8 cellular contexts compared by ENCODE assay signal in the genomic region with DNA sequence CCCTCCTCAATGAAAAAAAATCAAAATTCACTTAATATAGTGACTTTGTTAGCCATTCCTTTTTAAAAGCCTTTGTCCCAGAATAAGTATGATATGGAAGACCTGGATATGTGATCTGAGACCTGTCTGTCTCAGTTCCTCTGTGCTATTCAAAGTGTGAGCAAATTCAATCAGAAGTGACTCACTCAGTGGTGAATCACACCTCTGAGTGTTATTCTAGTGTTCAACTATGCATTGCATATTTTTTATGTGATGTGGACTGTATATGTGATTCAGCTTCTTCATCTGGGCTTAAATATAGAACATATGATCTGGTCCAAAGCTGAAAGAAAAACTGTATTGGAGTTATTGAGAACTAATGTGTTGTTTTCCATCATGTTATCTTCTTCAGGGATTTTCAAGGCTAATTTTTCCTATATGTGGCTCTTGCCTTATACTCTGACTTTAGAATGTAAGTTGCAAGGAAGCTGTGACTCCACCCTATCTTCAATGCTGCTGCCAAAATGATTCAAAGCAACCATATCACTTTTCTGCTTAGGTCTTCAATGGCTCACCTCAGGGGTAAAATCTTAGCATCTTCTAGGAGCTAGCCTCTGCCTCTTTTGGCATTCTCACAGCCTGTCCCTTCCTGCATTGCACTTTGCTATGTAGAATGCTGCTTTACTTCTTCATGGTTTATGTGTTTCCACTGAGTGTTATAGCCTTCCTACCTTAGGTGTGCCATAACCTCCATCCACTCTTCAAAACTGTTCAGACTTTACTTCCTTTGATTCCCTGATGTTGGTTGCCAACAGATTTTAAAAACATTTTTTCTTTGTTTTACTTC.
DNase-seq lines count a peak whose midpoint lies in the region; ATAC-seq and TF ChIP-seq lines count a peak whose summit lies in the region.

No MANE protein-coding gene starts in this region.

- H3K36me3 ChIP-seq in SJSA1 = no peaks in the 10 kb centered on the region

- no peak for TF ChIP-seq CTCF in AG04449 (IDR thresholded peaks at IDR 0.05; ENCODE audit: insufficient read depth, low read length, missing control alignments)
- no peak for TF ChIP-seq CTCF in CD4-positive, alpha-beta T cell (IDR thresholded peaks at IDR 0.05)

- intact Hi-C loops in CD4-positive, alpha-beta T cell (cut with DNase I, micrococcal nuclease) = loop anchor here in 1 of 2 experiments (10.0 kb wide), 1 partner anchor 214 kb away; no protein-coding TSS in a partner anchor

- CTCF ChIA-PET in AG04449 (lab: Yijun Ruan, JAX) = interaction anchor here (0.7 to 7.1 kb wide), 40 partner anchors 8 to 867 kb away, joined by 3 to 403 read pairs (median 4); no protein-coding TSS in a partner anchor
- CTCF ChIA-PET in CD4-positive, alpha-beta T cell (lab: Charles Lee) = interaction anchor here (0.9 kb wide), 1 partner anchor 10 kb away, joined by 3 read pairs; no protein-coding TSS in a partner anchor

- H3K9me3 Mint-ChIP-seq in CD4-positive, alpha-beta T cell = no peaks in the 10 kb centered on the region
- no peaks in the 10 kb centered on the region for H3K9me3 Mint-ChIP-seq in naive thymus-derived CD8-positive, alpha-beta T cell

- ATAC-seq in GM21515 (IDR thresholded peaks at IDR 0.05; ENCODE audit: unreplicated experiment) (peak; percentile 41), GM19395 (IDR thresholded peaks at IDR 0.05; ENCODE audit: unreplicated experiment) (no peak), GM19397 (IDR thresholded peaks at IDR 0.05; ENCODE audit: unreplicated experiment) (no peak)
- no peak for ATAC-seq in CD4-positive, alpha-beta T cell (ENCODE audit: poor library complexity)
- ATAC-seq in naive thymus-derived CD8-positive, alpha-beta T cell = no peak

- POLR2A ChIA-PET in AG04449 (lab: Yijun Ruan, JAX) = interaction anchor here (1.7 kb wide), 1 partner anchor 74 kb away, joined by 5 read pairs; no protein-coding TSS in a partner anchor
- POLR2A ChIA-PET in CD4-positive, alpha-beta T cell (lab: Charles Lee) = no interaction called here
- POLR2A ChIA-PET in naive thymus-derived CD8-positive, alpha-beta T cell (lab: Charles Lee) = no interaction called here

- H3K36me3 Mint-ChIP-seq in CD4-positive, alpha-beta T cell (ENCODE audit: low read depth) = no peaks in the 10 kb centered on the region
- H3K36me3 Mint-ChIP-seq in naive thymus-derived CD8-positive, alpha-beta T cell = no peaks in the 10 kb centered on the region

- peaks cover 20% of the 10 kb centered on the region for H3K27me3 Mint-ChIP-seq in CD4-positive, alpha-beta T cell
- H3K27me3 Mint-ChIP-seq in naive thymus-derived CD8-positive, alpha-beta T cell = peaks cover 2 to 29% (median 10%) of the 10 kb centered on the region in 5 donors

- H3K4me3 ChIP-seq in AG04449 (ENCODE audit: low read depth, low read length) (no peak overlapping the region), SJSA1 (no peak overlapping the region)

- no peak overlapping the region for H3K27ac Mint-ChIP-seq in CD4-positive, alpha-beta T cell
- no peak overlapping the region for H3K27ac Mint-ChIP-seq in naive thymus-derived CD8-positive, alpha-beta T cell

- H3K9me3 ChIP-seq in SJSA1 (replicated peaks) = no peaks in the 10 kb centered on the region
- H3K9me3 ChIP-seq in CD4-positive, alpha-beta T cell (ENCODE audit: control insufficient read depth, low read length) = no peaks in the 10 kb centered on the region

- DNase-seq in AG04449 (ENCODE audit: low read depth, low spot score) = peak; percentile 63
- peak in 1 of 2 experiments; percentile 74 for DNase-seq in SJSA1 (ENCODE audit: low read depth in 1 of 2, low spot score in 2 of 2)
- DNase-seq in hepatic stellate cell (ENCODE audit: low spot score) = peak; percentile 17
- no peak for DNase-seq in CD4-positive, alpha-beta T cell
- DNase-seq in naive thymus-derived CD8-positive, alpha-beta T cell = no peak

- H3K27ac ChIP-seq in SJSA1 = peak overlapping the region; percentile 44
- H3K27ac ChIP-seq in CD4-positive, alpha-beta T cell (ENCODE audit: low read depth, low read length) = no peak overlapping the region

- H3K4me3 Mint-ChIP-seq in CD4-positive, alpha-beta T cell = no peak overlapping the region
- no peak overlapping the region for H3K4me3 Mint-ChIP-seq in naive thymus-derived CD8-positive, alpha-beta T cell

- H3K4me1 ChIP-seq in SJSA1 (replicated peaks) = peaks cover 20% of the 10 kb centered on the region

- H3K27me3 ChIP-seq in SJSA1 (replicated peaks) = no peaks in the 10 kb centered on the region
- H3K27me3 ChIP-seq in CD4-positive, alpha-beta T cell (ENCODE audit: control insufficient read depth, insufficient read depth, low read length) = no peaks in the 10 kb centered on the region

- H3K4me1 Mint-ChIP-seq in CD4-positive, alpha-beta T cell (ENCODE audit: low read depth) = no peaks in the 10 kb centered on the region
- H3K4me1 Mint-ChIP-seq in naive thymus-derived CD8-positive, alpha-beta T cell = no peaks in the 10 kb centered on the region

Comparison
In these comparisons a context has a peak if more than half of its experiments do, and no peak if none do; other contexts are left out.
1. DNase-seq: peak in AG04449 (single experiment) and hepatic stellate cell (single experiment); none in CD4-positive, alpha-beta T cell (0 of 10) and naive thymus-derived CD8-positive, alpha-beta T cell (0 of 10).